In the genomic region with DNA sequence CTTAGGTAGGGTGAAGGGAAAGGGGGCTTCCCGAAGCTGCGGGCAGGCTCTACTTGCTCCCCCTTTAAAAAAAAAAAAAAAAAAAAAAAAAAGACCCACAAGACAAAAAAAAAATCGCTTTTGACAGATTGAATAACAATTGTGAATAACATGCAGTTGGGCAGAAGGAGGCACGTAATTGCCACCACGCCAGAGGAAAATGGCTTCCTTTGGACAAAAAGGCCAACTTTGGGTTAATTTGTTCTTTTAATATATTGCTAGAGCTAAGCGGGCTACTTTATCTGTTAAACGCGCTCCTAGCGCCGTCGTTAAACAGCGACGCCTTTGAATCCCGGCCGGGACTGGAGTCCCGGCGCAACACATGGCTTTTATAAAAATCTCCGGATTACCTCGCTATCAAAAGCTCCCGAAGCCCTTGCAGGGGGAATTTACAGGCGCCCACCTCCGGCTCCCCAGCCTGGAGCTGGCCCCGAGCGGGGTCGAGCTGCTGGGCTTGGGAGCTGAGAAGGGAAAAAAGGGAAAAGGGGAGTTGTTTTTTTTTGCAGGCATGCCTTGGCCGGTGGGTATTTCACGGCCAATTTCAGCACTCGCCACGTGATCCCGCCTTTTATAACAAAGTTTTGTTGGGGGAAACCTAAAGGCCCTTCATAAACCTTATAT, we compare ENCODE assay signal across 8 cellular contexts.
DNase-seq lines count a peak whose midpoint lies in the region; TF ChIP-seq lines count a peak whose summit lies in the region.

No MANE protein-coding gene starts in this region.

- H3K9me3 Mint-ChIP-seq in activated naive CD8-positive, alpha-beta T cell (ENCODE audit: low read depth) = no peaks in the 10 kb centered on the region

- H3K4me1 ChIP-seq in mucosa of rectum (ENCODE audit: control insufficient read depth in 2 of 2, insufficient read depth in 2 of 2, low read length in 2 of 2) = peaks cover 53 to 72% of the 10 kb centered on the region in 2 donors

- H3K4me3 ChIP-seq in AG10803 (ENCODE audit: low read length) (peak overlapping the region; percentile 79), HFF-Myc (replicated peaks; ENCODE audit: low read depth, low read length) (peak overlapping the region; percentile 83), mucosa of rectum (ENCODE audit: low read length in 2 of 2) (peak overlapping the region; percentile 71 to 83)

- DNase-seq in AG10803 (ENCODE audit: low read depth) (no peak), HFF-Myc (ENCODE audit: extremely low read depth, low read depth) (no peak), GM13976 (ENCODE audit: low spot score) (no peak), NCI-H2227 treated with DMSO at 0.1 percent for 48 hours (lab: John Stamatoyannopoulos, UW) (no peak), RPMI8226 (no peak), HUDEP-2 (lab: John Stamatoyannopoulos, UW; ENCODE audit: unreplicated experiment in 76 of 76) (no peak)

- peak overlapping the region; percentile 91 to 93 for H3K27ac ChIP-seq in mucosa of rectum (ENCODE audit: low read depth in 2 of 2, low read length in 2 of 2)

- H3K9ac ChIP-seq in mucosa of rectum (ENCODE audit: low read depth in 1 of 2, low read length in 2 of 2) = peak overlapping the region; percentile 80 to 96

- TF ChIP-seq CTCF in AG10803 (conservative IDR thresholded peaks at IDR 0.05; ENCODE audit: low read length) (no peak), HFF-Myc (IDR thresholded peaks at IDR 0.05; ENCODE audit: low read depth, low read length, missing control alignments) (no peak), GM13976 (IDR thresholded peaks at IDR 0.05; ENCODE audit: borderline replicate concordance, control extremely low read depth, extremely low read depth, insufficient read depth, missing control alignments) (no peak)

- H3K27ac Mint-ChIP-seq in activated naive CD8-positive, alpha-beta T cell = no peak overlapping the region

- H3K4me3 Mint-ChIP-seq in activated naive CD8-positive, alpha-beta T cell = peak overlapping the region; percentile 56

- no peaks in the 10 kb centered on the region for H3K36me3 Mint-ChIP-seq in activated naive CD8-positive, alpha-beta T cell

- peaks cover 10 to 25% of the 10 kb centered on the region in 2 donors for H3K27me3 ChIP-seq in mucosa of rectum (ENCODE audit: control insufficient read depth in 2 of 2, insufficient read depth in 2 of 2, low read length in 2 of 2)

- in situ Hi-C loops in GM13976 (cut with MboI; ENCODE audit: low sequenced_read_pairs, unreplicated experiment) = no loop called here

- peaks cover 46% of the 10 kb centered on the region for H3K4me1 Mint-ChIP-seq in activated naive CD8-positive, alpha-beta T cell (ENCODE audit: low read depth)

- no peaks in the 10 kb centered on the region for H3K36me3 ChIP-seq in mucosa of rectum (ENCODE audit: control insufficient read depth in 2 of 2, insufficient read depth in 2 of 2, low read length in 2 of 2)

- peaks cover 50% of the 10 kb centered on the region for H3K27me3 Mint-ChIP-seq in activated naive CD8-positive, alpha-beta T cell

- H3K9me3 ChIP-seq in mucosa of rectum (ENCODE audit: control insufficient read depth in 2 of 2, low read length in 2 of 2) = no peaks in the 10 kb centered on the region
